ENCODE assay signal across 16 cellular contexts in genomic region chr6:2432258-2432657, GRCh38.
DNase-seq lines count a peak whose midpoint lies in the region; ATAC-seq and TF ChIP-seq lines count a peak whose summit lies in the region.
"Had no signal": no experiment of that assay in that cellular context is flagged by ENCODE, and none has a peak within 500 bp of the region (broad histone marks: within the 10 kb centered on the region; RNA-seq: fewer than 3 reads in every experiment).

No MANE protein-coding gene starts in this region.

- no peaks in the 10 kb centered on the region for H3K9me3 ChIP-seq in heart left ventricle
- H3K9me3 ChIP-seq: BLaER1 had no signal

- no peaks in the 10 kb centered on the region for H3K4me1 Mint-ChIP-seq in activated CD4-positive, alpha-beta memory T cell treated with anti-CD3 and anti-CD28 coated beads for 36 hours (ENCODE audit: low read depth)

- no peak overlapping the region for H3K27ac ChIP-seq in heart left ventricle
- H3K27ac ChIP-seq: BLaER1 had no signal

- in situ Hi-C loops in ACHN (cut with HindIII; ENCODE audit: low pct_ligation_motif_present, low pct_unique_long_range_greater_than_20kb, low sequenced_read_pairs) = no loop called here

- DNase-seq in ACHN (peak; percentile 94), HPDE6-E6E7 (ENCODE audit: extremely low spot score) (peak; percentile 68), astrocyte of the hippocampus (ENCODE audit: low read depth, low spot score) (peak; percentile 88), islet precursor cell (peak; percentile 73), NCI-H1417 treated with DMSO at 0.1 percent for 48 hours (lab: John Stamatoyannopoulos, UW) (no peak), heart left ventricle (no peak), inferior parietal cortex (ENCODE audit: extremely low spot score) (no peak)
- DNase-seq in activated CD4-positive, alpha-beta memory T cell treated with anti-CD3 and anti-CD28 coated beads for 36 hours = no peak
- DNase-seq: activated CD8-positive, alpha-beta T cell treated with anti-CD3 and anti-CD28 coated beads for 36 hours; H9; NCI-H1048; NCI-H69; stimulated activated naive CD4-positive, alpha-beta T cell treated with Interleukin-2 at 50 U/mL for 16 hours; SW 1271 had no signal

- H3K27me3 ChIP-seq in heart left ventricle = no peaks in the 10 kb centered on the region
- H3K27me3 ChIP-seq: BLaER1 had no signal

- H3K4me1 ChIP-seq in heart left ventricle = no peaks in the 10 kb centered on the region
- H3K4me1 ChIP-seq: BLaER1 had no signal

- no peak overlapping the region for H3K4me3 ChIP-seq in heart left ventricle
- H3K4me3 ChIP-seq: BLaER1 had no signal

- H3K36me3 ChIP-seq in heart left ventricle = no peaks in the 10 kb centered on the region
- H3K36me3 ChIP-seq: BLaER1 had no signal

- intact Hi-C loops in heart left ventricle (cut with DNase I) = no loop called here
- intact Hi-C loops in activated CD4-positive, alpha-beta memory T cell treated with anti-CD3 and anti-CD28 coated beads for 36 hours (cut with micrococcal nuclease) = no loop called here

- H3K36me3 Mint-ChIP-seq in activated CD4-positive, alpha-beta memory T cell treated with anti-CD3 and anti-CD28 coated beads for 36 hours = no peaks in the 10 kb centered on the region
- H3K36me3 Mint-ChIP-seq: activated naive CD4-positive, alpha-beta T cell treated with anti-CD3 and anti-CD28 coated beads, Interleukin-2, amount 50 U/mL, for 72 hours had no signal

- POLR2A ChIA-PET in activated CD4-positive, alpha-beta memory T cell treated with anti-CD3 and anti-CD28 coated beads for 36 hours (lab: Charles Lee) = no interaction called here

- TF ChIP-seq POLR2A in heart left ventricle (IDR thresholded peaks at IDR 0.05) = no peak

- no peak for ATAC-seq in heart left ventricle
- ATAC-seq: activated CD8-positive, alpha-beta T cell treated with anti-CD3 and anti-CD28 coated beads for 36 hours; activated naive CD4-positive, alpha-beta T cell treated with anti-CD3 and anti-CD28 coated beads, Interleukin-2, amount 50 U/mL, for 72 hours had no signal

- TF ChIP-seq CTCF in heart left ventricle (IDR thresholded peaks at IDR 0.05) = no peak

- no peak overlapping the region for H3K4me3 Mint-ChIP-seq in activated CD4-positive, alpha-beta memory T cell treated with anti-CD3 and anti-CD28 coated beads for 36 hours
- H3K4me3 Mint-ChIP-seq: activated CD8-positive, alpha-beta T cell treated with anti-CD3 and anti-CD28 coated beads for 36 hours; H9 had no signal

- H3K27me3 Mint-ChIP-seq in activated CD4-positive, alpha-beta memory T cell treated with anti-CD3 and anti-CD28 coated beads for 36 hours = no peaks in the 10 kb centered on the region
- H3K27me3 Mint-ChIP-seq: activated CD8-positive, alpha-beta T cell treated with anti-CD3 and anti-CD28 coated beads for 36 hours had no signal

- 87 to 93% (median 89%) methylated on average over 6 of the region's 6 CpGs for WGBS in heart left ventricle, 4 donors

- H3K9me3 Mint-ChIP-seq in activated CD4-positive, alpha-beta memory T cell treated with anti-CD3 and anti-CD28 coated beads for 36 hours = no peaks in the 10 kb centered on the region
- H3K9me3 Mint-ChIP-seq: activated CD8-positive, alpha-beta T cell treated with anti-CD3 and anti-CD28 coated beads for 36 hours; activated naive CD4-positive, alpha-beta T cell treated with anti-CD3 and anti-CD28 coated beads, Interleukin-2, amount 50 U/mL, for 72 hours; H9 had no signal

- CTCF ChIA-PET in activated CD4-positive, alpha-beta memory T cell treated with anti-CD3 and anti-CD28 coated beads for 36 hours (lab: Charles Lee) = interaction anchor here (1.0 kb wide), 1 partner anchor 202 kb away, joined by 4 read pairs; no protein-coding TSS in a partner anchor

- no peak overlapping the region for H3K27ac Mint-ChIP-seq in activated CD4-positive, alpha-beta memory T cell treated with anti-CD3 and anti-CD28 coated beads for 36 hours
- H3K27ac Mint-ChIP-seq: activated CD8-positive, alpha-beta T cell treated with anti-CD3 and anti-CD28 coated beads for 36 hours; activated naive CD4-positive, alpha-beta T cell treated with anti-CD3 and anti-CD28 coated beads, Interleukin-2, amount 50 U/mL, for 72 hours; H9 had no signal

Comparison
In these comparisons a context has a peak if more than half of its experiments do, and no peak if none do; other contexts are left out.
1. DNase-seq: peak in ACHN (single experiment), HPDE6-E6E7 (single experiment), astrocyte of the hippocampus (single experiment) and islet precursor cell (single experiment); none in NCI-H1417 treated with DMSO at 0.1 percent for 48 hours (single experiment), heart left ventricle (0 of 5), inferior parietal cortex (single experiment) and activated CD4-positive, alpha-beta memory T cell treated with anti-CD3 and anti-CD28 coated beads for 36 hours (single experiment).